8 cellular contexts compared by ENCODE assay signal in the genomic region with DNA sequence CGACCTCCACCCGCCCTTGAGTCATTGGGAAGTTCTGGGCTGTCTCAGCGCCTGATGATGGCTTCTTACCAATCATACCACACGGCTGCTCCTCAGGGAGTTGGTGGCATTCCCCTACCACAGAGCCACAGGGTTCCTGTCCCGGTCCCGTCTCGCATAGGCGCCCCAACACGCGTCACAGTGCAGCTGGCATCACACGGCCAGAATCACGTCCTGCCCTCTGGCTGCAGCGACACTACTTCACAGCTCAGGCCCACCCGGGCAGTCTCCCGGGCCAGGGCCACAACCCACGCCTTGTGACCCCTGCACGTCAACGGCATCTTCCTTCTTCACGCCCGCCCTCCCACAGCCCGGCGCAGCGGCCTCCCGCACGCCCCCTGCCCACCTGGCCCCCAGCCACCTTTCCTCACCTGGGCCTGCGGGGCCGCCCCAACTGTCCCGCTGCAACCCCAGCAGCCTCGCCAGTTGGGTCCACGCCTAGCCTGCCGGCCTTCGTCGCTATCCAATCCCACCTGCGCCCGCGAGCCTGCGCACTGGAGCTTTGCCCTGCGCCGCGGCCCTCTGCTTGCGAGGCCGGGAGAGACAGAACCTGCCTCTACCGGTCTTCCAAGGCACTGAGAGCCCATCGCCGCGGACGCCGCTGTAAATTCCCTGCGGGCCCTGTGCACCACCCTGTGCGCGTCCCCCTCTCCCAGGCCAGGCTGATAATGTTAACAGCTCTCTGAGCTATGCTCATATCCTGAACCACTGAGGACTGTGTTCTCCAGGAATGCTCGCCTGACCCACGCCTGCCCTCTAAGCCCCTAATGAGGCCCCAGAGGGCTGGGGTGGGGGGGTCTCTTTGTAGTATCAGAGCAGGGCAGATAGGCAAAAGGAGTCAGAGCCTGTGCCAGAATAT.
DNase-seq lines count a peak whose midpoint lies in the region; ATAC-seq and TF ChIP-seq lines count a peak whose summit lies in the region.
"Not testable (repeated sequence)": the region's sequence is repeated elsewhere in the genome, so short reads cannot be mapped to it uniquely, and the experiment has no call there.

No MANE protein-coding gene starts in this region.

- DNase-seq in Panc1 (ENCODE audit: low read depth, low spot score); activated T-cell treated with anti-CD3 and anti-CD28 coated beads, Interleukin-2, amount 50 U/mL, for 72 hours; naive thymus-derived CD4-positive, alpha-beta T cell; sciatic nerve (ENCODE audit: low spot score); aorta: not testable (repeated sequence)
- peak in 1 of 3 donors; percentile 57 for DNase-seq in right cardiac atrium

- not testable (repeated sequence) for BruUV-seq in Panc1 (replicated peaks; lab: Mats Ljungman, UMichigan)

- not testable (repeated sequence) for TF ChIP-seq CTCF in Panc1 (IDR thresholded peaks at IDR 0.05)

- H3K9me3 ChIP-seq in Panc1 (ENCODE audit: control insufficient read depth, insufficient read depth, low read depth, low read length); right cardiac atrium (ENCODE audit: control insufficient read depth, low read length); naive thymus-derived CD4-positive, alpha-beta T cell (ENCODE audit: control insufficient read depth in 2 of 3, low read length in 3 of 3); aorta (ENCODE audit: control insufficient read depth, low read length): not testable (repeated sequence)

- H3K27ac ChIP-seq in Panc1 (ENCODE audit: low read length); right cardiac atrium (ENCODE audit: low read length); naive thymus-derived CD4-positive, alpha-beta T cell (ENCODE audit: low read depth, low read length); aorta (ENCODE audit: low read depth in 1 of 2, low read length in 2 of 2): not testable (repeated sequence)

- not testable (repeated sequence) for H3K4me3 Mint-ChIP-seq in activated T-cell treated with anti-CD3 and anti-CD28 coated beads, Interleukin-2, amount 50 U/mL, for 72 hours
- H3K4me3 Mint-ChIP-seq in naive thymus-derived CD4-positive, alpha-beta T cell, result peak overlapping the region in 1 of 10 donors; percentile 62

- not testable (repeated sequence) for H3K4me3 ChIP-seq in Panc1 (ENCODE audit: low read depth in 2 of 2, low read length in 2 of 2); right cardiac atrium (ENCODE audit: low read length); naive thymus-derived CD4-positive, alpha-beta T cell (ENCODE audit: low read length); aorta (ENCODE audit: low read length in 2 of 2)

- not testable (repeated sequence) for H3K36me3 ChIP-seq in Panc1 (ENCODE audit: control insufficient read depth, insufficient read depth, low read length); naive thymus-derived CD4-positive, alpha-beta T cell (ENCODE audit: control insufficient read depth in 2 of 3, insufficient read depth in 3 of 3, low read length in 3 of 3); aorta (ENCODE audit: control insufficient read depth in 1 of 2, insufficient read depth in 2 of 2, low read length in 1 of 2)

- H3K36me3 Mint-ChIP-seq in activated T-cell treated with anti-CD3 and anti-CD28 coated beads, Interleukin-2, amount 50 U/mL, for 72 hours (ENCODE audit: insufficient read depth in 2 of 2); naive thymus-derived CD4-positive, alpha-beta T cell: not testable (repeated sequence)

- CTCF ChIA-PET in Panc1 (lab: Charles Lee); naive thymus-derived CD4-positive, alpha-beta T cell (lab: Charles Lee): not testable (repeated sequence)

- in situ Hi-C loops in Panc1 (cut with HindIII; ENCODE audit: low pct_unique_long_range_greater_than_20kb, low sequenced_read_pairs), result not testable (repeated sequence)

- not testable (repeated sequence) for H3K9me3 Mint-ChIP-seq in activated T-cell treated with anti-CD3 and anti-CD28 coated beads, Interleukin-2, amount 50 U/mL, for 72 hours; naive thymus-derived CD4-positive, alpha-beta T cell

- ATAC-seq in GM19025 (IDR thresholded peaks at IDR 0.05; ENCODE audit: low read depth, unreplicated experiment), result peak; percentile 64
- ATAC-seq in Panc1, result peak; percentile 94
- peak; percentile 49 to 60 for ATAC-seq in activated T-cell treated with anti-CD3 and anti-CD28 coated beads, Interleukin-2, amount 50 U/mL, for 72 hours (replicated peaks in 1 of 2)
- ATAC-seq in esophagus mucosa, result peak; percentile 42
- ATAC-seq in right cardiac atrium, result peak; percentile 78 to 80
- peak; percentile 24 for ATAC-seq in naive thymus-derived CD4-positive, alpha-beta T cell
- peak; percentile 75 for ATAC-seq in sciatic nerve
- peak; percentile 55 for ATAC-seq in aorta (ENCODE audit: low FRiP score)

- H3K27ac Mint-ChIP-seq in activated T-cell treated with anti-CD3 and anti-CD28 coated beads, Interleukin-2, amount 50 U/mL, for 72 hours; naive thymus-derived CD4-positive, alpha-beta T cell: not testable (repeated sequence)

- intact Hi-C loops in Panc1 (cut with micrococcal nuclease; ENCODE audit: unreplicated experiment); right cardiac atrium (cut with DNase I); naive thymus-derived CD4-positive, alpha-beta T cell (cut with micrococcal nuclease); sciatic nerve (cut with DNase I); aorta (cut with DNase I): not testable (repeated sequence)

- 38% methylated on average over 15 of the region's 53 CpGs for WGBS in right cardiac atrium
- 32 to 44% methylated on average over 9 to 24 of the region's 53 CpGs for WGBS in aorta, 2 donors

- POLR2A ChIA-PET in Panc1 (lab: Charles Lee); naive thymus-derived CD4-positive, alpha-beta T cell (lab: Charles Lee): not testable (repeated sequence)

- H3K4me1 Mint-ChIP-seq in activated T-cell treated with anti-CD3 and anti-CD28 coated beads, Interleukin-2, amount 50 U/mL, for 72 hours (ENCODE audit: low read depth); naive thymus-derived CD4-positive, alpha-beta T cell: not testable (repeated sequence)

- H3K27me3 Mint-ChIP-seq in activated T-cell treated with anti-CD3 and anti-CD28 coated beads, Interleukin-2, amount 50 U/mL, for 72 hours (ENCODE audit: low read depth); naive thymus-derived CD4-positive, alpha-beta T cell: not testable (repeated sequence)

- H3K4me1 ChIP-seq in Panc1 (ENCODE audit: control insufficient read depth, insufficient read depth, low read length); right cardiac atrium (ENCODE audit: control insufficient read depth, insufficient read depth, low read length); naive thymus-derived CD4-positive, alpha-beta T cell (ENCODE audit: control insufficient read depth in 2 of 2, insufficient read depth in 2 of 2, low read length in 2 of 2); aorta (ENCODE audit: control insufficient read depth in 1 of 2, insufficient read depth in 2 of 2, low read length in 2 of 2): not testable (repeated sequence)

- not testable (repeated sequence) for H3K27me3 ChIP-seq in Panc1 (ENCODE audit: control insufficient read depth, insufficient read depth, low read length); right cardiac atrium (ENCODE audit: control insufficient read depth, insufficient read depth); naive thymus-derived CD4-positive, alpha-beta T cell (ENCODE audit: control insufficient read depth in 2 of 2, insufficient read depth in 2 of 2, low read length in 2 of 2); aorta (ENCODE audit: control insufficient read depth in 1 of 2, insufficient read depth in 2 of 2, low read length in 1 of 2)

Comparison
In these comparisons a context has a peak if more than half of its experiments do, and no peak if none do; other contexts are left out.
1. ATAC-seq: peak in every context shown above with its lines; median percentile 94 in Panc1; 79 in right cardiac atrium; 75 in sciatic nerve; 64 in GM19025; 55 in aorta; 54 in activated T-cell treated with anti-CD3 and anti-CD28 coated beads, Interleukin-2, amount 50 U/mL, for 72 hours; 42 in esophagus mucosa; 24 in naive thymus-derived CD4-positive, alpha-beta T cell.